ENCODE assay signal across 1 cellular context in the genomic region with DNA sequence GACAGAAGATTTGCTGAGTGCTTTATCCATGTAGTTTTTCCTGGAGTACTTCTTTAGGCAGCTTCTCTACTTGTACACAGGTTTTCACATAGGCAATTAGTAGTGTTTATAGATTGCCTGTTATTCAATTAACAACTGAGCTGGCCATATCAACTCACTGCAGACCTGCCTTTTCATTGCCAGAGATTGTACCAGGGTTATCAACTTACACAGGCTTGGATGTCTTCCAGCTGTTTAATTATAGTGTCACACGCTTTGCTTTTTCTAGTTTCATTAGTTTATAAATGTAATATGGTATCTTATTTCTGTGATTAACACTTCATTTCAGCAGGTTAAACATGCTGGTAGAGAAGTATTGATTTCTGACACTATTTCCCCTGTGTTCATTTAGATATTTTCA.
TF ChIP-seq lines count a peak whose summit lies in the region.

No MANE protein-coding gene starts in this region.

TF ChIP-seq in K562, 482 proteins besides CTCF, POLR2A, EP300 and RAD21 (continued from another document and continues in another):
- TF ChIP-seq, protein P1, sequence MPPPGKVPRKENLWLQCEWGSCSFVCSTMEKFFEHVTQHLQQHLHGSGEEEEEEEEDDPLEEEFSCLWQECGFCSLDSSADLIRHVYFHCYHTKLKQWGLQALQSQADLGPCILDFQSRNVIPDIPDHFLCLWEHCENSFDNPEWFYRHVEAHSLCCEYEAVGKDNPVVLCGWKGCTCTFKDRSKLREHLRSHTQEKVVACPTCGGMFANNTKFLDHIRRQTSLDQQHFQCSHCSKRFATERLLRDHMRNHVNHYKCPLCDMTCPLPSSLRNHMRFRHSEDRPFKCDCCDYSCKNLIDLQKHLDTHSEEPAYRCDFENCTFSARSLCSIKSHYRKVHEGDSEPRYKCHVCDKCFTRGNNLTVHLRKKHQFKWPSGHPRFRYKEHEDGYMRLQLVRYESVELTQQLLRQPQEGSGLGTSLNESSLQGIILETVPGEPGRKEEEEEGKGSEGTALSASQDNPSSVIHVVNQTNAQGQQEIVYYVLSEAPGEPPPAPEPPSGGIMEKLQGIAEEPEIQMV (tag; conservative IDR thresholded peaks at IDR 0.05; ENCODE audit: low read depth), result no peak
- TF ChIP-seq FOXP4 (CRISPR knock-in tag; IDR thresholded peaks at IDR 0.05; ENCODE audit: borderline replicate concordance), result no peak
- TF ChIP-seq, protein P2, sequence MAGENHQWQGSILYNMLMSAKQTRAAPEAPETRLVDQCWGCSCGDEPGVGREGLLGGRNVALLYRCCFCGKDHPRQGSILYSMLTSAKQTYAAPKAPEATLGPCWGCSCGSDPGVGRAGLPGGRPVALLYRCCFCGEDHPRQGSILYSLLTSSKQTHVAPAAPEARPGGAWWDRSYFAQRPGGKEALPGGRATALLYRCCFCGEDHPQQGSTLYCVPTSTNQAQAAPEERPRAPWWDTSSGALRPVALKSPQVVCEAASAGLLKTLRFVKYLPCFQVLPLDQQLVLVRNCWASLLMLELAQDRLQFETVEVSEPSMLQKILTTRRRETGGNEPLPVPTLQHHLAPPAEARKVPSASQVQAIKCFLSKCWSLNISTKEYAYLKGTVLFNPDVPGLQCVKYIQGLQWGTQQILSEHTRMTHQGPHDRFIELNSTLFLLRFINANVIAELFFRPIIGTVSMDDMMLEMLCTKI (IDR thresholded peaks at IDR 0.05; ENCODE audit: partially characterized antibody), result no peak
- no peak for TF ChIP-seq HCFC1 (IDR thresholded peaks at IDR 0.05; ENCODE audit: low read depth, low read length)
- TF ChIP-seq KLF6 (CRISPR knock-in tag; IDR thresholded peaks at IDR 0.05; ENCODE audit: borderline replicate concordance), result no peak
- no peak for TF ChIP-seq THAP12 (CRISPR knock-in tag; IDR thresholded peaks at IDR 0.05)
- TF ChIP-seq RFX5 (IDR thresholded peaks at IDR 0.05; ENCODE audit: low read depth, low read length), result no peak
- no peak for TF ChIP-seq FOXK1 (CRISPR knock-in tag; IDR thresholded peaks at IDR 0.05; ENCODE audit: borderline replicate concordance)
- no peak for TF ChIP-seq MTA3 (IDR thresholded peaks at IDR 0.05; ENCODE audit: borderline replicate concordance)
- TF ChIP-seq LCOR (CRISPR knock-in tag; IDR thresholded peaks at IDR 0.05), result no peak
- no peak for TF ChIP-seq MED1 (CRISPR knock-in tag; IDR thresholded peaks at IDR 0.05; ENCODE audit: borderline replicate concordance)
- no peak for TF ChIP-seq STAG1 (CRISPR knock-in tag; IDR thresholded peaks at IDR 0.05; ENCODE audit: borderline replicate concordance)
- peak; percentile 91 for TF ChIP-seq TEAD4 (IDR thresholded peaks at IDR 0.05; ENCODE audit: low read length)
- TF ChIP-seq TEAD4 (CRISPR knock-in tag; IDR thresholded peaks at IDR 0.05; ENCODE audit: borderline replicate concordance), result no peak
- TF ChIP-seq COPS2 (conservative IDR thresholded peaks at IDR 0.05), result no peak
- TF ChIP-seq PML (IDR thresholded peaks at IDR 0.05; ENCODE audit: low read length), result peak; percentile 82
- peak in 1 of 2 experiments; percentile 27; a peak in 1 of 4 replicates for TF ChIP-seq TRIM24 (IDR thresholded peaks at IDR 0.05)
- TF ChIP-seq OTX1 (CRISPR knock-in tag; IDR thresholded peaks at IDR 0.05), result no peak
- TF ChIP-seq TEAD2 (tag; IDR thresholded peaks at IDR 0.05), result no peak
- no peak for TF ChIP-seq SMAD2 (IDR thresholded peaks at IDR 0.05; ENCODE audit: low read depth, low read length)
- no peak for TF ChIP-seq NFXL1 (CRISPR knock-in tag; IDR thresholded peaks at IDR 0.05)
- peak; percentile 87 for TF ChIP-seq TAL1 (IDR thresholded peaks at IDR 0.05)
- TF ChIP-seq PHF21A (IDR thresholded peaks at IDR 0.05; ENCODE audit: borderline replicate concordance, low read depth), result no peak
- no peak for TF ChIP-seq FOXP1 (CRISPR knock-in tag; IDR thresholded peaks at IDR 0.05)
- TF ChIP-seq ERF (CRISPR knock-in tag; IDR thresholded peaks at IDR 0.05), result no peak
- TF ChIP-seq HBP1 (CRISPR knock-in tag; IDR thresholded peaks at IDR 0.05), result no peak
- no peak for TF ChIP-seq NBN (IDR thresholded peaks at IDR 0.05; ENCODE audit: low read depth)
- TF ChIP-seq ZNF24 (IDR thresholded peaks at IDR 0.05), result no peak
- no peak for TF ChIP-seq PURB (CRISPR knock-in tag; IDR thresholded peaks at IDR 0.05; ENCODE audit: low read depth)
- TF ChIP-seq CHD4 (IDR thresholded peaks at IDR 0.05; ENCODE audit: insufficient read depth, insufficient replicate concordance, low read depth, low read length, poor library complexity, severe bottlenecking), result no peak
- TF ChIP-seq SMC3 (conservative IDR thresholded peaks at IDR 0.05; ENCODE audit: insufficient read depth, low read depth, low read length), result no peak
- TF ChIP-seq CBX2 (IDR thresholded peaks at IDR 0.05; ENCODE audit: insufficient read depth, low read length, poor library complexity, severe bottlenecking), result no peak
- TF ChIP-seq ARID3A (IDR thresholded peaks at IDR 0.05; ENCODE audit: borderline replicate concordance, low read depth, low read length), result no peak
- no peak for TF ChIP-seq MGA (IDR thresholded peaks at IDR 0.05)
